Comparison of ENCODE assay signal across 8 cellular contexts in genomic region chr10:73096452-73097304, GRCh38. TPM values are rescaled to one million over a fixed set of nuclear protein-coding genes. Genes with fewer than 3 reads are reported as not detected.
DNase-seq lines count a peak whose midpoint lies in the region; TF ChIP-seq lines count a peak whose summit lies in the region.

Gene P4HA1 (minus strand): TSS chr10:73096866. CDS start chr10:73074883, 21,983 bp downstream.

- DNase-seq in GF-D8 (lab: John Stamatoyannopoulos, UW): peak; percentile 95
- DNase-seq in HCEC 1CT: peak; percentile 98
- peak; percentile 98 for DNase-seq in MM.1S
- peak; percentile 66 for DNase-seq in SIG-M5 (lab: John Stamatoyannopoulos, UW)
- peak; percentile 100 for DNase-seq in activated gamma-delta T cell (lab: John Stamatoyannopoulos, UW)
- peak; percentile 97 for DNase-seq in fibroblast of the conjunctiva (ENCODE audit: low read depth)
- peak; percentile 98 for DNase-seq in neural progenitor cell (ENCODE audit: low spot score)
- peak; percentile 96 for DNase-seq in stromal cell of bone marrow (ENCODE audit: low read depth)

- H4K20me1 ChIP-seq in MM.1S (ENCODE audit: insufficient read depth, low read length) (no peaks in the 10 kb centered on the region), neural progenitor cell (ENCODE audit: low read depth) (peaks cover 35% of the 10 kb centered on the region)

- peak within 1 kb of the TSS; percentile 82 for H3K27ac ChIP-seq in MM.1S (ENCODE audit: low read length)
- peak within 1 kb of the TSS; percentile 52 for H3K27ac ChIP-seq in neural progenitor cell

- H3K4me2 ChIP-seq in MM.1S (ENCODE audit: low read depth, low read length) (peak within 1 kb of the TSS; percentile 85), neural progenitor cell (peak within 1 kb of the TSS; percentile 98)

- H3K36me3 ChIP-seq in MM.1S (replicated peaks; ENCODE audit: insufficient read depth, low read length) (no peaks in the 10 kb centered on the region), neural progenitor cell (no peaks in the 10 kb centered on the region)

- TF ChIP-seq CTCF in MM.1S (IDR thresholded peaks at IDR 0.05; ENCODE audit: low read length): peak; percentile 70
- TF ChIP-seq CTCF in neural progenitor cell (IDR thresholded peaks at IDR 0.05): peak; percentile 73

- H3K9ac ChIP-seq in MM.1S (ENCODE audit: low read length): peak within 1 kb of the TSS; percentile 82
- H3K9ac ChIP-seq in neural progenitor cell: peak within 1 kb of the TSS; percentile 69

- H3K4me1 Mint-ChIP-seq in neural progenitor cell: peaks cover 21% of the 10 kb centered on the region

- H3K36me3 Mint-ChIP-seq in neural progenitor cell: peaks cover 6% of the 10 kb centered on the region

- H3F3A ChIP-seq in MM.1S (ENCODE audit: insufficient read depth, low read length): peaks cover 17% of the 10 kb centered on the region
- H3F3A ChIP-seq in neural progenitor cell (ENCODE audit: low read depth): peaks cover 27% of the 10 kb centered on the region

- H3K9me3 ChIP-seq in MM.1S (replicated peaks; ENCODE audit: insufficient read depth, low read length): no peaks in the 10 kb centered on the region
- no peaks in the 10 kb centered on the region for H3K9me3 ChIP-seq in neural progenitor cell (ENCODE audit: low read depth)

- H3K4me3 Mint-ChIP-seq in neural progenitor cell: peak within 1 kb of the TSS; percentile 97

- H3K27me3 ChIP-seq in MM.1S (replicated peaks; ENCODE audit: insufficient read depth, low read length) (no peaks in the 10 kb centered on the region), neural progenitor cell (no peaks in the 10 kb centered on the region)

- H3K27ac Mint-ChIP-seq in neural progenitor cell: peak within 1 kb of the TSS; percentile 95

- H3K9me2 ChIP-seq in MM.1S (replicated peaks; ENCODE audit: insufficient read depth, low read length): no peaks in the 10 kb centered on the region

- H3K4me3 ChIP-seq in MM.1S (ENCODE audit: low read length) (peak within 1 kb of the TSS; percentile 97), neural progenitor cell (peak within 1 kb of the TSS; percentile 75)

- H3K27me3 Mint-ChIP-seq in neural progenitor cell (ENCODE audit: insufficient read depth, low read depth): peaks cover 4% of the 10 kb centered on the region

- H3K4me1 ChIP-seq in MM.1S (ENCODE audit: low read length) (peaks cover 14% of the 10 kb centered on the region), neural progenitor cell (peaks cover 16% of the 10 kb centered on the region)

- H3K9me3 Mint-ChIP-seq in neural progenitor cell: no peaks in the 10 kb centered on the region

- peak within 1 kb of the TSS; percentile 95 for H2AFZ ChIP-seq in MM.1S (ENCODE audit: low read length)
- peak within 1 kb of the TSS; percentile 69 for H2AFZ ChIP-seq in neural progenitor cell (replicated peaks)

- peaks cover 37% of the 10 kb centered on the region for H3K79me2 ChIP-seq in MM.1S (ENCODE audit: low read length)
- peaks cover 48% of the 10 kb centered on the region for H3K79me2 ChIP-seq in neural progenitor cell (ENCODE audit: low read depth)

RNA-seq across cellular contexts. Expression of gene P4HA1, which starts in this region (rescaled TPM):
- 144 and 200 TPM in 2 replicates for total RNA-seq in neural progenitor cell (ENCODE audit: low replicate concordance)

Comparison
In these comparisons a context has a peak if more than half of its experiments do, and no peak if none do; other contexts are left out.
1. Peak in every context shown above with its lines: DNase-seq, H3K4me3 ChIP-seq and H3K27ac ChIP-seq.